8 cellular contexts compared by ENCODE assay signal in the genomic region with DNA sequence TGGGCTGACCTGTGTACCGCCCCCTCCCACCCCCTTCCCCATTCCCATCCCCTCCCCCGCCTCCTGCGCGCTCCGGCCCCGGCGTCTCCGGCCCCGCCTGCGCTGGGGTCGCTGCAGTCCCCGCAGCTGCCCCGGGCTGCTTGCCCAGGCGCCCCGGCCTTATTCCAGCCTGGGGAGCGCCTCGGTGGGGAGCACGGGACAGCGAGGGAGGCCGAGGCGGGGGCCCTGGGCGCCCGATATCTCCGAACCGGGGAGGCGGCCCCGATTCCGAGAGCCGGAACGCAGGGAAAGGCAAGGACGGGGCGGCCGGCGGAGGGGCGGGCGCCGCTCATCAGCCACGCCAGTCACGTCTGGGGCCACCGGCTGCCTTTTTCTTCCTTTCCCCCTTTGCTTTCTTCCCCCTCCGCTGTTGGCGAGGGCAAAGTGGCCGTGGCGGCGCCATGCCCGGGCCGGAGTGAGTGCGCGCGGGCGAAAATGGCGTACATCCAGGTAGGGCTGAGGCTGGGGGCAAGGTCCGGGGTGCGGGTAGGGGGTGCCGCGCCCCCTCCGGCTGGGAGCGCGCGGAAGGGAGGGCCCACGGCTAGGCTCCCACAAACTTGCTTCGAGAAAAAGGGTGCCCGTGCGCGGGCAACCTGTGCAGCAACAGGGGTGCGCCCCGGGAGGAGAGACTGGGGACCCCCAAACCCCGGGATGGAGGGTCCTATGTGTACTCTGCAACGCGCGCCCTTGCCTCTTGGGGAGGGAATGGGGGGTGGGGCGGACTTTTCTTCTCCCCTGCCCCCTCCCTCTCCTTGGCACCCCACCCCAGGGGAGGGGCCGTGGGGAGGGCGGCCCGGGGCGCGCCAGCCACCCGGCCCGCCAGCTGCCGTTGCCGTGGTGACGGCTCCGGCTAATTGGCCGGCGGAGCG. TPM values are rescaled to one million over a fixed set of nuclear protein-coding genes. Genes with fewer than 3 reads are reported as not detected.
DNase-seq lines count a peak whose midpoint lies in the region; ATAC-seq and TF ChIP-seq lines count a peak whose summit lies in the region.

A gene with protein sequence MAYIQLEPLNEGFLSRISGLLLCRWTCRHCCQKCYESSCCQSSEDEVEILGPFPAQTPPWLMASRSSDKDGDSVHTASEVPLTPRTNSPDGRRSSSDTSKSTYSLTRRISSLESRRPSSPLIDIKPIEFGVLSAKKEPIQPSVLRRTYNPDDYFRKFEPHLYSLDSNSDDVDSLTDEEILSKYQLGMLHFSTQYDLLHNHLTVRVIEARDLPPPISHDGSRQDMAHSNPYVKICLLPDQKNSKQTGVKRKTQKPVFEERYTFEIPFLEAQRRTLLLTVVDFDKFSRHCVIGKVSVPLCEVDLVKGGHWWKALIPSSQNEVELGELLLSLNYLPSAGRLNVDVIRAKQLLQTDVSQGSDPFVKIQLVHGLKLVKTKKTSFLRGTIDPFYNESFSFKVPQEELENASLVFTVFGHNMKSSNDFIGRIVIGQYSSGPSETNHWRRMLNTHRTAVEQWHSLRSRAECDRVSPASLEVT (plus strand): TSS at position 68 of the 908 bp plus-strand sequence. CDS start 407 bp downstream, at position 475.

- H3K36me3 Mint-ChIP-seq in CD8-positive, alpha-beta T cell = no peaks in the 10 kb centered on the region

- peaks cover 5% of the 10 kb centered on the region for H3K4me1 Mint-ChIP-seq in CD8-positive, alpha-beta T cell (ENCODE audit: low read depth)

- peak within 1 kb of the TSS in 3 of 4 donors; percentile 38 to 68 (median 67) for H3K27ac ChIP-seq in gastroesophageal sphincter
- no peak within 1 kb of the TSS for H3K27ac ChIP-seq in CD8-positive, alpha-beta T cell (ENCODE audit: low read depth, low read length)

- intact Hi-C loops in CD8-positive, alpha-beta T cell (cut with DNase I, micrococcal nuclease) = no loop called here

- POLR2A ChIA-PET in CD8-positive, alpha-beta T cell (lab: Charles Lee) = no interaction called here

- ATAC-seq in gastroesophageal sphincter = peak; percentile 53
- ATAC-seq in CD8-positive, alpha-beta T cell = no peak
- ATAC-seq in HG02852 (IDR thresholded peaks at IDR 0.05; ENCODE audit: unreplicated experiment) = no peak

- TF ChIP-seq CTCF in gastroesophageal sphincter (IDR thresholded peaks at IDR 0.05) = no peak
- TF ChIP-seq CTCF in CD8-positive, alpha-beta T cell (IDR thresholded peaks at IDR 0.05) = no peak

- H3K9me3 ChIP-seq in gastroesophageal sphincter = no peaks in the 10 kb centered on the region
- no peaks in the 10 kb centered on the region for H3K9me3 ChIP-seq in CD8-positive, alpha-beta T cell (ENCODE audit: low read length)

- no peaks in the 10 kb centered on the region for H3K36me3 ChIP-seq in gastroesophageal sphincter
- H3K36me3 ChIP-seq in CD8-positive, alpha-beta T cell (ENCODE audit: insufficient read depth, low read length) = no peaks in the 10 kb centered on the region

- WGBS in gastroesophageal sphincter (ENCODE audit: low coverage in 1 of 2), 2 donors = 0% methylated on average over 3 of the region's 86 CpGs; no CpG with 5 or more reads in 1 of the 2 donors

- no peak for TF ChIP-seq POLR2A in gastroesophageal sphincter (IDR thresholded peaks at IDR 0.05)

- TF ChIP-seq EP300 in gastroesophageal sphincter (IDR thresholded peaks at IDR 0.05) = no peak

- peaks cover 20% of the 10 kb centered on the region for H3K27me3 Mint-ChIP-seq in CD8-positive, alpha-beta T cell (ENCODE audit: low read depth)

- peak within 1 kb of the TSS; percentile 25 to 66 for H3K4me3 ChIP-seq in gastroesophageal sphincter
- no peak within 1 kb of the TSS for H3K4me3 ChIP-seq in CD8-positive, alpha-beta T cell (ENCODE audit: low read depth, low read length)

- peaks cover 0 to 28% (median 5%) of the 10 kb centered on the region in 3 donors for H3K4me1 ChIP-seq in gastroesophageal sphincter
- no peaks in the 10 kb centered on the region for H3K4me1 ChIP-seq in CD8-positive, alpha-beta T cell (ENCODE audit: insufficient read depth, low read length)

- peaks cover 32% of the 10 kb centered on the region for H3K27me3 ChIP-seq in gastroesophageal sphincter
- no peaks in the 10 kb centered on the region for H3K27me3 ChIP-seq in CD8-positive, alpha-beta T cell (ENCODE audit: insufficient read depth, low read length)

- H3K27ac Mint-ChIP-seq in CD8-positive, alpha-beta T cell = no peak within 1 kb of the TSS

- H3K9me3 Mint-ChIP-seq in CD8-positive, alpha-beta T cell = peaks cover 2% of the 10 kb centered on the region

- DNase-seq in NCI-H82 (lab: John Stamatoyannopoulos, UW) (peak; percentile 77), NCI-H82 treated with DMSO at 0.1 percent for 48 hours (lab: John Stamatoyannopoulos, UW; ENCODE audit: unreplicated experiment) (no peak), SHP77 treated with DMSO at 0.1 percent for 48 hours (lab: John Stamatoyannopoulos, UW) (peak; percentile 14), pons (ENCODE audit: low spot score) (peak; percentile 55)
- no peak for DNase-seq in activated CD4-positive, alpha-beta T cell treated with anti-CD3 and anti-CD28 coated beads for 4 hours
- DNase-seq in CD8-positive, alpha-beta T cell = no peak

- H3K4me3 Mint-ChIP-seq in CD8-positive, alpha-beta T cell = no peak within 1 kb of the TSS

- CTCF ChIA-PET in CD8-positive, alpha-beta T cell (lab: Charles Lee) = no interaction called here

RNA-seq across cellular contexts. Expression of the gene that starts here (rescaled TPM):
- total RNA-seq in gastroesophageal sphincter = 1 to 10 TPM; 4.2 to 9.0 (median 6.3) TPM
- not detected for total RNA-seq in CD8-positive, alpha-beta T cell

Comparison
In these comparisons a context has a peak if more than half of its experiments do, and no peak if none do; other contexts are left out.
1. RNA of the gene that starts here (total RNA-seq): 4.2 to 9.0 TPM in gastroesophageal sphincter; not detected in CD8-positive, alpha-beta T cell; every median in the first group is over 4 times any median in the second.
2. DNase-seq: peak in NCI-H82 (single experiment), SHP77 treated with DMSO at 0.1 percent for 48 hours (single experiment) and pons (single experiment); none in NCI-H82 treated with DMSO at 0.1 percent for 48 hours (single experiment), activated CD4-positive, alpha-beta T cell treated with anti-CD3 and anti-CD28 coated beads for 4 hours (0 of 2) and CD8-positive, alpha-beta T cell (0 of 7).